Comparison of ENCODE assay signal across 8 cellular contexts in genomic region chr11:18383388-18384156, GRCh38. TPM values are rescaled to one million over a fixed set of nuclear protein-coding genes. Genes with fewer than 3 reads are reported as not detected.
DNase-seq lines count a peak whose midpoint lies in the region; ATAC-seq and TF ChIP-seq lines count a peak whose summit lies in the region.

No MANE protein-coding gene starts in this region.

- TF ChIP-seq CTCF in mucosa of descending colon (IDR thresholded peaks at IDR 0.05): no peak

- peak overlapping the region; percentile 58 to 80 for H3K9ac ChIP-seq in duodenal mucosa (ENCODE audit: low read depth in 1 of 2, low read length in 2 of 2)

- H3K9me3 ChIP-seq in duodenal mucosa (ENCODE audit: control insufficient read depth in 1 of 2, low read length in 2 of 2): no peaks in the 10 kb centered on the region
- no peaks in the 10 kb centered on the region for H3K9me3 ChIP-seq in mucosa of descending colon

- H3K27me3 ChIP-seq in duodenal mucosa (ENCODE audit: control insufficient read depth in 1 of 2, insufficient read depth in 2 of 2, low read length in 2 of 2): no peaks in the 10 kb centered on the region

- H3K27ac ChIP-seq in duodenal mucosa (ENCODE audit: low read depth, low read length): peak overlapping the region; percentile 91

- peaks cover 23% of the 10 kb centered on the region in 2 donors for H3K4me1 ChIP-seq in duodenal mucosa (ENCODE audit: control insufficient read depth in 1 of 2, insufficient read depth in 2 of 2, low read length in 2 of 2)
- peaks cover 29% of the 10 kb centered on the region for H3K4me1 ChIP-seq in mucosa of descending colon (ENCODE audit: low read depth)

- H3K36me3 ChIP-seq in duodenal mucosa (ENCODE audit: control insufficient read depth in 1 of 2, insufficient read depth in 2 of 2, low read length in 2 of 2) (no peaks in the 10 kb centered on the region), mucosa of descending colon (ENCODE audit: low read depth) (no peaks in the 10 kb centered on the region)

- DNase-seq in NCI-H510A treated with DMSO at 0.1 percent for 48 hours (lab: John Stamatoyannopoulos, UW) (peak; percentile 11), NCI-H510A (lab: John Stamatoyannopoulos, UW) (no peak), NCI-H1092 treated with DMSO at 0.1 percent for 48 hours (lab: John Stamatoyannopoulos, UW) (peak; percentile 37), mucosa of descending colon (peak; percentile 74 to 84 (median 82))
- peak; percentile 81 to 86 for DNase-seq in activated CD4-positive, alpha-beta T cell treated with anti-CD3 and anti-CD28 coated beads, Interleukin-2, amount 50 U/mL, for 48 hours
- DNase-seq in stimulated activated CD8-positive, alpha-beta memory T cell treated with anti-CD3 and anti-CD28 coated beads, Interleukin-2, amount 100 ng/mL, for 48 hours (ENCODE audit: low read depth in 2 of 2): peak; percentile 26 to 76

- ATAC-seq in HG02610 (IDR thresholded peaks at IDR 0.05; ENCODE audit: unreplicated experiment): peak; percentile 94
- peak; percentile 90 for ATAC-seq in mucosa of descending colon

- intact Hi-C loops in mucosa of descending colon (cut with DNase I, micrococcal nuclease): no loop called here

- H3K4me3 ChIP-seq in duodenal mucosa (ENCODE audit: low read depth in 1 of 2, low read length in 2 of 2) (peak overlapping the region; percentile 23 to 30), mucosa of descending colon (no peak overlapping the region)

RNA-seq across cellular contexts. Expression of gene LDHA, which starts 10.8 kb away (rescaled TPM):
- 100 to 1,000 TPM; 453 to 504 (median 462) TPM for total RNA-seq in mucosa of descending colon

RNA-seq across cellular contexts. Expression of gene LDHC, which starts 28.5 kb away (rescaled TPM):
- not detected for total RNA-seq in mucosa of descending colon
